Comparison of ENCODE assay signal across 8 cellular contexts in the genomic region with DNA sequence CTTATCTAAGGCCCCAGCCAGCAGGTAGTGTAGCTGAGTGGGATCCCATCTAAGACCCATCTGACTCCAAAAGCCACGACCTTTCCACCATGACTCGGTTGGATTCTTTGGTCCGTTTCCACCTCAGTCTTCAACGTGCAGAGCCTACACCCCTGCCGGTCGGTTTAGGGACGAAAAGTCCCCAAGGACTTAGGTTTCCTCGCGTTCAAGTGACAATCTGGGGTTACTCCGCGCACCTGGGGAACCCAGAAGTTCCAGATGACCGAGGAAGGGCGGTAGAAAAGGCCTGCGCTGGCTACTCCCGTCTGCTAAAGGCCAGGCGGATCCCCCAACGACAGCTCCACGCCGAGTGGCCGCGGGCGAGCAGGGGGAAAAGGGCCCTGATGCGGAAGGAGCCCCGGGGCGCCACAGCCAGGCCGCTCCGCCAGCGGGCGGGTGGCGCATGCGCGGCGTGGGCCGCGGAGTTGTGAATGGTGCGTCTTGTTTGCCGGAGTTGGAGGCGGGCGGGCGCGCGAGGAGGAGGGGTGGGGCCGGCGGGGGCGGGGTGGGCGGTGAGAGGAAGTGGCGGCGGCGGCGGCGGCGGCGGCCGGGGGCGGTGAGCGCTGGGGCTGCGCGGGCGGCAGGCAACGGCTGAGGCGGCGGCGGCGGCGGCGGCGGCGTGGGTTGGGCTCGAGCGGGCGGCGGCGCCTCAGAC. TPM values are rescaled to one million over a fixed set of nuclear protein-coding genes. Genes with fewer than 3 reads are reported as not detected.
DNase-seq lines count a peak whose midpoint lies in the region; ATAC-seq and TF ChIP-seq lines count a peak whose summit lies in the region.

A gene (plus strand): TSS at position 595 of the 694 bp plus-strand sequence. CDS start 259 bp downstream, outside the sequence.

- H3K4me1 ChIP-seq in right cardiac atrium (ENCODE audit: control insufficient read depth, insufficient read depth, low read length): peaks cover 5% of the 10 kb centered on the region
- H3K4me1 ChIP-seq in uterus: peaks cover 5 to 20% of the 10 kb centered on the region in 2 donors

- ATAC-seq in HG02852 (IDR thresholded peaks at IDR 0.05; ENCODE audit: unreplicated experiment) (peak; percentile 71), right cardiac atrium (peak; percentile 96)

- H3K27ac ChIP-seq in right cardiac atrium (ENCODE audit: low read length) (peak within 1 kb of the TSS; percentile 97), uterus (peak within 1 kb of the TSS; percentile 91 to 99)

- TF ChIP-seq CTCF in GM13977 (IDR thresholded peaks at IDR 0.05; ENCODE audit: extremely low read depth, insufficient read depth, missing control alignments) (peak; percentile 6), uterus (IDR thresholded peaks at IDR 0.05) (peak in 1 of 4 experiments; percentile 10)

- H3K27me3 ChIP-seq in right cardiac atrium (ENCODE audit: control insufficient read depth, insufficient read depth): no peaks in the 10 kb centered on the region
- no peaks in the 10 kb centered on the region for H3K27me3 ChIP-seq in uterus

- under 1% methylated on average over 72 of the region's 73 CpGs for WGBS in right cardiac atrium

- peak; percentile 99 for DNase-seq in GM13977 (ENCODE audit: low spot score)
- DNase-seq in NCI-H1694 (lab: John Stamatoyannopoulos, UW): peak; percentile 58
- DNase-seq in anterior cingulate cortex (lab: John Stamatoyannopoulos, UW): peak in 57 of 58 donors; percentile 49 to 92 (median 85)
- DNase-seq in right cardiac atrium: peak; percentile 94 to 98 (median 98)
- DNase-seq in putamen (ENCODE audit: low spot score): peak; percentile 90
- DNase-seq in uterus: peak; percentile 90 to 91

- in situ Hi-C loops in GM13977 (cut with MboI; ENCODE audit: low pct_unique_long_range_greater_than_20kb, low sequenced_read_pairs, unreplicated experiment): no loop called here

- intact Hi-C loops in T-helper 2 cell treated with Interferon-gamma antibody and Interleukin-4, amounts not matched to agents 100 ng/mL and 5 ng/mL, for 36 hours (cut with micrococcal nuclease): loop anchor here (1.0 to 2.0 kb wide), 4 partner anchors 10 to 218 kb away; a partner anchor contains a TSS
- intact Hi-C loops in right cardiac atrium (cut with DNase I) (no loop called here), uterus (cut with DNase I; ENCODE audit: low total_unique reads) (no loop called here)

- peak within 1 kb of the TSS; percentile 91 for H3K4me3 ChIP-seq in right cardiac atrium (ENCODE audit: low read length)
- H3K4me3 ChIP-seq in uterus: peak within 1 kb of the TSS; percentile 54 to 95

- no peaks in the 10 kb centered on the region for H3K9me3 ChIP-seq in right cardiac atrium (ENCODE audit: control insufficient read depth, low read length)
- no peaks in the 10 kb centered on the region for H3K9me3 ChIP-seq in uterus

- H3K36me3 ChIP-seq in uterus: no peaks in the 10 kb centered on the region

- TF ChIP-seq POLR2A in uterus (IDR thresholded peaks at IDR 0.05): peak; percentile 61 to 85

RNA-seq across cellular contexts. Expression of the gene that starts here (rescaled TPM):
- total RNA-seq in T-helper 2 cell treated with Interferon-gamma antibody and Interleukin-4, amounts not matched to agents 100 ng/mL and 5 ng/mL, for 36 hours: 235 and 240 TPM in 2 replicates
- total RNA-seq in right cardiac atrium: 10 to 100 TPM; 23.7 to 39.3 (median 29.6) TPM
- polyA plus RNA-seq in right cardiac atrium: 15.7 TPM
- 100 to 1,000 TPM in 1 of 4 donors, 10 to 100 TPM in 3; 42.1 to 108 (median 75.9) TPM for total RNA-seq in uterus

Comparison
In these comparisons a context has a peak if more than half of its experiments do, and no peak if none do; other contexts are left out.
1. Peak in every context shown above with its lines: DNase-seq, ATAC-seq, H3K4me3 ChIP-seq and H3K27ac ChIP-seq.